In genomic region chr13:110490009-110490770, GRCh38 we compare ENCODE assay signal across 24 cellular contexts.
"Had no signal": no experiment of that assay in that cellular context is flagged by ENCODE, and none has a peak within 500 bp of the region (broad histone marks: within the 10 kb centered on the region; RNA-seq: fewer than 3 reads in every experiment).

No MANE protein-coding gene starts in this region.

- H3K27ac ChIP-seq: breast epithelium, esophagus muscularis mucosa, heart left ventricle, neutrophil, sigmoid colon, spleen, uterus had no signal

- H3K36me3 Mint-ChIP-seq: immature natural killer cell; memory B cell; natural killer cell treated with Interleukin-12 subunit alpha and Interleukin-12 subunit beta and Interleukin-15 and Interleukin-18, amount 100 ng/mL, for 72 hours; T-cell had no signal

- H3K36me3 ChIP-seq: breast epithelium, neutrophil, uterus had no signal

- H3K9me3 Mint-ChIP-seq: activated CD4-positive, alpha-beta T cell treated with anti-CD3 and anti-CD28 coated beads, Interleukin-2, amount 10 ng/mL, durations not matched to agents 7 days and 5 days; immature natural killer cell; memory B cell; natural killer cell treated with Interleukin-12 subunit alpha and Interleukin-12 subunit beta and Interleukin-15 and Interleukin-18, amount 100 ng/mL, for 72 hours; T-cell had no signal

- H3K4me1 Mint-ChIP-seq: activated CD4-positive, alpha-beta T cell treated with anti-CD3 and anti-CD28 coated beads, Interleukin-2, amount 10 ng/mL, durations not matched to agents 7 days and 5 days; immature natural killer cell; memory B cell; T-cell had no signal

- H3K27ac Mint-ChIP-seq: activated CD4-positive, alpha-beta T cell treated with anti-CD3 and anti-CD28 coated beads, Interleukin-2, amount 10 ng/mL, durations not matched to agents 7 days and 5 days; immature natural killer cell; memory B cell; natural killer cell treated with Interleukin-12 subunit alpha and Interleukin-12 subunit beta and Interleukin-15 and Interleukin-18, amount 100 ng/mL, for 72 hours; T-cell had no signal

- H3K9me3 ChIP-seq: ascending aorta, breast epithelium, esophagus muscularis mucosa, gastroesophageal sphincter, heart left ventricle, neutrophil, sigmoid colon, spleen, tibial artery, uterus had no signal

- H3K27me3 ChIP-seq: ascending aorta, breast epithelium, esophagus muscularis mucosa, gastroesophageal sphincter, heart left ventricle, neutrophil, sigmoid colon, spleen, tibial artery, uterus had no signal

- H3K4me3 Mint-ChIP-seq: activated CD4-positive, alpha-beta T cell treated with anti-CD3 and anti-CD28 coated beads, Interleukin-2, amount 10 ng/mL, durations not matched to agents 7 days and 5 days; immature natural killer cell; memory B cell; natural killer cell treated with Interleukin-12 subunit alpha and Interleukin-12 subunit beta and Interleukin-15 and Interleukin-18, amount 100 ng/mL, for 72 hours; T-cell had no signal

- H3K4me1 ChIP-seq: ascending aorta, breast epithelium, esophagus muscularis mucosa, gastroesophageal sphincter, heart left ventricle, sigmoid colon, spleen, uterus had no signal

- H3K27me3 Mint-ChIP-seq: activated CD4-positive, alpha-beta T cell treated with anti-CD3 and anti-CD28 coated beads, Interleukin-2, amount 10 ng/mL, durations not matched to agents 7 days and 5 days; memory B cell; natural killer cell treated with Interleukin-12 subunit alpha and Interleukin-12 subunit beta and Interleukin-15 and Interleukin-18, amount 100 ng/mL, for 72 hours; T-cell had no signal

- DNase-seq: activated CD4-positive, alpha-beta T cell treated with anti-CD3 and anti-CD28 coated beads, Interleukin-2, amount 10 ng/mL, durations not matched to agents 7 days and 5 days; activated CD4-positive, CD25-positive, alpha-beta regulatory T cell; activated CD8-positive, alpha-beta memory T cell treated with anti-CD3 and anti-CD28 coated beads, Interleukin-2, amount 50 U/mL, for 4 hours; activated effector memory CD4-positive, alpha-beta T cell treated with anti-CD3 and anti-CD28 coated beads, Interleukin-2, amount 50 U/mL, for 16 hours; activated naive CD4-positive, alpha-beta T cell treated with anti-CD3 and anti-CD28 coated beads, Interleukin-2, amount 50 U/mL, for 16 hours; activated T-cell treated with anti-CD3 and anti-CD28 coated beads, Interleukin-2, amount 50 U/mL, for 48 hours; cortex of kidney; immature natural killer cell; sigmoid colon; spleen; stimulated activated CD8-positive, alpha-beta memory T cell treated with anti-CD3 and anti-CD28 coated beads, Interleukin-4, amount 100 ng/mL, for 48 hours; stimulated activated naive CD4-positive, alpha-beta T cell treated with Interleukin-2 at 50 U/mL for 16 hours; substantia nigra; T-cell; tibial artery; uterus had no signal

- H3K4me3 ChIP-seq: ascending aorta, breast epithelium, esophagus muscularis mucosa, gastroesophageal sphincter, heart left ventricle, sigmoid colon, spleen, tibial artery, uterus had no signal
